Comparison of ENCODE assay signal across 21 cellular contexts in genomic region chr2:129176375-129176774, GRCh38.
A peak's percentile ranks its signal among the peaks of the same experiment; 100 is the strongest.
DNase-seq lines count a peak whose midpoint lies in the region; ATAC-seq, FAIRE-seq and TF ChIP-seq lines count a peak whose summit lies in the region.
"Had no signal": no experiment of that assay in that cellular context is flagged by ENCODE, and none has a peak within 500 bp of the region (broad histone marks: within the 10 kb centered on the region; RNA-seq: fewer than 3 reads in every experiment).

No MANE protein-coding gene starts in this region.

- H3K4me3 Mint-ChIP-seq in activated CD4-positive, alpha-beta T cell treated with anti-CD3 and anti-CD28 coated beads, Interleukin-2, amount 10 ng/mL, durations not matched to agents 24 days and 14 days: no peak overlapping the region
- H3K4me3 Mint-ChIP-seq: B cell; CD4-positive, alpha-beta T cell; CD8-positive, alpha-beta T cell had no signal

- 79% methylated on average over 5 of the region's 5 CpGs for WGBS in esophagus muscularis mucosa
- WGBS in pancreas, 2 donors: 86 to 89% methylated on average over 5 of the region's 5 CpGs

- no peak for TF ChIP-seq POLR2A in esophagus muscularis mucosa (IDR thresholded peaks at IDR 0.05; ENCODE audit: low read depth)

- H3K9me3 Mint-ChIP-seq in activated CD4-positive, alpha-beta T cell treated with anti-CD3 and anti-CD28 coated beads, Interleukin-2, amount 10 ng/mL, durations not matched to agents 24 days and 14 days: no peaks in the 10 kb centered on the region
- H3K9me3 Mint-ChIP-seq: CD8-positive, alpha-beta T cell had no signal

- DNase-seq in activated CD4-positive, alpha-beta T cell treated with anti-CD3 and anti-CD28 coated beads, Interleukin-2, amount 10 ng/mL, durations not matched to agents 24 days and 14 days: peak; percentile 19
- no peak for DNase-seq in activated CD4-positive, alpha-beta T cell treated with anti-CD3 and anti-CD28 coated beads for 48 hours
- DNase-seq in esophagus muscularis mucosa (ENCODE audit: extremely low spot score) (peak; percentile 72), pancreas (no peak), pons (ENCODE audit: low spot score) (no peak)
- DNase-seq: AML-193; Caco-2; Calu3; CD4-positive, alpha-beta T cell; CD8-positive, alpha-beta T cell; DMS79 treated with DMSO at 0.1 percent for 48 hours; GF-D8 had no signal

- no peak for ATAC-seq in pancreas
- ATAC-seq: A549; CD8-positive, alpha-beta T cell had no signal

- no peaks in the 10 kb centered on the region for H3K36me3 ChIP-seq in esophagus muscularis mucosa
- H3K36me3 ChIP-seq in pancreas: no peaks in the 10 kb centered on the region
- H3K36me3 ChIP-seq: BLaER1 treated with 17β-estradiol and CSF1 and Interleukin-3, amounts not matched to agents 10 nM and 100 nM had no signal

- H3K4me1 Mint-ChIP-seq in activated CD4-positive, alpha-beta T cell treated with anti-CD3 and anti-CD28 coated beads, Interleukin-2, amount 10 ng/mL, durations not matched to agents 24 days and 14 days: no peaks in the 10 kb centered on the region
- H3K4me1 Mint-ChIP-seq: B cell had no signal

- no peak overlapping the region for H3K27ac Mint-ChIP-seq in activated CD4-positive, alpha-beta T cell treated with anti-CD3 and anti-CD28 coated beads, Interleukin-2, amount 10 ng/mL, durations not matched to agents 24 days and 14 days
- H3K27ac Mint-ChIP-seq: B cell; CD4-positive, alpha-beta T cell; CD8-positive, alpha-beta T cell had no signal

- H3K27ac ChIP-seq in esophagus muscularis mucosa (replicated peaks in 1 of 4) (no peak overlapping the region), pancreas (no peak overlapping the region)
- H3K27ac ChIP-seq: 22Rv1; A549; BLaER1 treated with 17β-estradiol and CSF1 and Interleukin-3, amounts not matched to agents 10 nM and 100 nM; C4-2B had no signal

- H3K9me3 ChIP-seq in esophagus muscularis mucosa (no peaks in the 10 kb centered on the region), pancreas (peaks cover 0 to 5% (median 0%) of the 10 kb centered on the region in 4 donors)
- H3K9me3 ChIP-seq: A549, Caco-2 had no signal

- H3K27me3 Mint-ChIP-seq in activated CD4-positive, alpha-beta T cell treated with anti-CD3 and anti-CD28 coated beads, Interleukin-2, amount 10 ng/mL, durations not matched to agents 24 days and 14 days: no peaks in the 10 kb centered on the region
- H3K27me3 Mint-ChIP-seq: B cell; CD4-positive, alpha-beta T cell had no signal

- H3K4me1 ChIP-seq in esophagus muscularis mucosa: no peaks in the 10 kb centered on the region
- H3K4me1 ChIP-seq in pancreas: no peaks in the 10 kb centered on the region
- H3K4me1 ChIP-seq: A549; BLaER1 treated with 17β-estradiol and CSF1 and Interleukin-3, amounts not matched to agents 10 nM and 100 nM; Caco-2 had no signal

- intact Hi-C loops in activated CD4-positive, alpha-beta T cell treated with anti-CD3 and anti-CD28 coated beads, Interleukin-2, amount 10 ng/mL, durations not matched to agents 24 days and 14 days (cut with micrococcal nuclease): no loop called here
- intact Hi-C loops in esophagus muscularis mucosa (cut with DNase I) (no loop called here), pancreas (cut with DNase I) (no loop called here)

- no peak for TF ChIP-seq EP300 in esophagus muscularis mucosa (IDR thresholded peaks at IDR 0.05)

- no peaks in the 10 kb centered on the region for H3K27me3 ChIP-seq in esophagus muscularis mucosa
- no peaks in the 10 kb centered on the region for H3K27me3 ChIP-seq in pancreas
- H3K27me3 ChIP-seq: BLaER1 treated with 17β-estradiol and CSF1 and Interleukin-3, amounts not matched to agents 10 nM and 100 nM had no signal

- H3K36me3 Mint-ChIP-seq in activated CD4-positive, alpha-beta T cell treated with anti-CD3 and anti-CD28 coated beads, Interleukin-2, amount 10 ng/mL, durations not matched to agents 24 days and 14 days (ENCODE audit: low read depth): no peaks in the 10 kb centered on the region
- H3K36me3 Mint-ChIP-seq: CD8-positive, alpha-beta T cell had no signal

- FAIRE-seq in pancreas (lab: Jason Lieb, UNC): no peak
- FAIRE-seq: A549, D721Med, G401.6, GM12891, GM19239 had no signal

- TF ChIP-seq CTCF in esophagus muscularis mucosa (IDR thresholded peaks at IDR 0.05) (no peak), pancreas (IDR thresholded peaks at IDR 0.05) (no peak)

- H3K4me3 ChIP-seq in esophagus muscularis mucosa (no peak overlapping the region), pancreas (no peak overlapping the region)
- H3K4me3 ChIP-seq: A549; BLaER1 treated with 17β-estradiol and CSF1 and Interleukin-3, amounts not matched to agents 10 nM and 100 nM had no signal

Comparison
In these comparisons a context has a peak if more than half of its experiments do, and no peak if none do; other contexts are left out.
1. DNase-seq: peak in activated CD4-positive, alpha-beta T cell treated with anti-CD3 and anti-CD28 coated beads, Interleukin-2, amount 10 ng/mL, durations not matched to agents 24 days and 14 days (single experiment) and esophagus muscularis mucosa (single experiment); none in activated CD4-positive, alpha-beta T cell treated with anti-CD3 and anti-CD28 coated beads for 48 hours (single experiment), pancreas (0 of 6) and pons (single experiment).